In the genomic region with DNA sequence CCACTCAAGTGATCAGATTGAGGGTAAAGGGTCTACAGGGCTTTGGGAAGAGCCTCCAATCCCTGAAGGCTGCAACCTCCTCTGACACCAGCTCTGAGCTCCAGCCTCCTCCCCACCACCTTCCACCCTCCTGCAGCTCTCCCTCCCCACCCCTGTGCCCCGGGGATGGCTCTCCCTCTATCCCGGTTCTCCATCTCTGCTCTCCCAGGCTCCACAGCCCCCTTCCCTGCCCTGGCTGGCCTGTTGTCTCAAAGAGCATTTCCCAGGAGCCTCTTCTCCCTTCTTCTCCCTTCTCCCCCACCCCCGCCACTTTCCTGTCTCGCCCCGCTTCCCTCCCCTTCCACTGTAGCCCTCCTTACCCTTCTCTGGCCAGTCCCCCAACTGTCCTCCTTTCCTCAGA, we compare ENCODE assay signal across 14 cellular contexts. TPM values are rescaled to one million over a fixed set of nuclear protein-coding genes. Genes with fewer than 3 reads are reported as not detected.
A peak's percentile ranks its signal among the peaks of the same experiment; 100 is the strongest.
DNase-seq lines count a peak whose midpoint lies in the region; ATAC-seq and TF ChIP-seq lines count a peak whose summit lies in the region.
"Had no signal": no experiment of that assay in that cellular context is flagged by ENCODE, and none has a peak within 500 bp of the region (broad histone marks: within the 10 kb centered on the region; RNA-seq: fewer than 3 reads in every experiment).

No MANE protein-coding gene starts in this region.

- H3K36me3 ChIP-seq in iPS-15b (ENCODE audit: control insufficient read depth, insufficient read depth, low read length), result no peaks in the 10 kb centered on the region
- H3K36me3 ChIP-seq: ascending aorta, ovary, vagina had no signal

- no peaks in the 10 kb centered on the region for H3K36me3 Mint-ChIP-seq in progenitor cell of endocrine pancreas (ENCODE audit: insufficient read depth)
- H3K36me3 Mint-ChIP-seq in effector memory CD8-positive, alpha-beta T cell (ENCODE audit: insufficient read depth), result peaks cover 3% of the 10 kb centered on the region

- no peak for ATAC-seq in effector memory CD8-positive, alpha-beta T cell (replicated peaks)
- no peak for ATAC-seq in HG03095 (IDR thresholded peaks at IDR 0.05; ENCODE audit: unreplicated experiment)
- ATAC-seq: left colon had no signal

- H3K4me3 ChIP-seq in iPS-15b (ENCODE audit: low read depth, low read length) (peak overlapping the region; percentile 41), foreskin fibroblast (ENCODE audit: low read depth in 1 of 2, low read length in 2 of 2) (no peak overlapping the region)
- H3K4me3 ChIP-seq: ascending aorta, ovary had no signal

- H3K9ac ChIP-seq in iPS-15b (ENCODE audit: low read depth, low read length), result no peak overlapping the region

- TF ChIP-seq CTCF in progenitor cell of endocrine pancreas (IDR thresholded peaks at IDR 0.05; ENCODE audit: unreplicated experiment) (no peak), foreskin fibroblast (IDR thresholded peaks at IDR 0.05; ENCODE audit: low read depth, low read length) (no peak)

- H3K4me1 ChIP-seq in iPS-15b (ENCODE audit: control insufficient read depth, insufficient read depth, low read length), result peaks cover 9% of the 10 kb centered on the region

- in situ Hi-C loops in G401 (cut with HindIII; ENCODE audit: low sequenced_read_pairs), result no loop called here

- no peak overlapping the region for H3K4me3 Mint-ChIP-seq in progenitor cell of endocrine pancreas (ENCODE audit: low read depth)
- no peak overlapping the region for H3K4me3 Mint-ChIP-seq in effector memory CD8-positive, alpha-beta T cell
- H3K4me3 Mint-ChIP-seq: activated CD4-positive, alpha-beta T cell treated with anti-CD3 and anti-CD28 coated beads, Interleukin-2, amount 10 ng/mL, durations not matched to agents 7 days and 5 days had no signal

- no peaks in the 10 kb centered on the region for H3K9me3 ChIP-seq in iPS-15b (ENCODE audit: control insufficient read depth, insufficient read depth, low read length)
- H3K9me3 ChIP-seq: ascending aorta, ovary, vagina had no signal

- peaks cover 33% of the 10 kb centered on the region for H3K4me1 Mint-ChIP-seq in progenitor cell of endocrine pancreas (ENCODE audit: low read depth)
- H3K4me1 Mint-ChIP-seq in effector memory CD8-positive, alpha-beta T cell (ENCODE audit: low read depth in 2 of 2), result peaks cover under 1 to 7% of the 10 kb centered on the region in 2 donors

- no peaks in the 10 kb centered on the region for H3K27me3 Mint-ChIP-seq in progenitor cell of endocrine pancreas
- H3K27me3 Mint-ChIP-seq in effector memory CD8-positive, alpha-beta T cell, result peaks cover 0 to 31% of the 10 kb centered on the region in 2 donors

- peaks cover 18% of the 10 kb centered on the region for H3K27me3 ChIP-seq in iPS-15b (ENCODE audit: control insufficient read depth, insufficient read depth, low read length)
- H3K27me3 ChIP-seq: ascending aorta, ovary, vagina had no signal

- peak overlapping the region; percentile 49 for H3K27ac Mint-ChIP-seq in progenitor cell of endocrine pancreas
- no peak overlapping the region for H3K27ac Mint-ChIP-seq in effector memory CD8-positive, alpha-beta T cell
- H3K27ac Mint-ChIP-seq: activated CD4-positive, alpha-beta T cell treated with anti-CD3 and anti-CD28 coated beads, Interleukin-2, amount 10 ng/mL, durations not matched to agents 7 days and 5 days had no signal

- DNase-seq in G401 (ENCODE audit: low spot score), result peak; percentile 59
- peak; percentile 29 for DNase-seq in NCI-H446 treated with DMSO at 0.1 percent for 48 hours (lab: John Stamatoyannopoulos, UW)
- no peak for DNase-seq in progenitor cell of endocrine pancreas (ENCODE audit: low spot score, unreplicated experiment)
- DNase-seq in effector memory CD8-positive, alpha-beta T cell, result no peak
- no peak for DNase-seq in foreskin fibroblast
- DNase-seq: activated CD4-positive, alpha-beta T cell treated with anti-CD3 and anti-CD28 coated beads, Interleukin-2, amount 10 ng/mL, durations not matched to agents 7 days and 5 days; Calu3; left colon; NCI-H1092; ovary had no signal

- no peaks in the 10 kb centered on the region for H3K9me3 Mint-ChIP-seq in progenitor cell of endocrine pancreas (ENCODE audit: low read depth)
- no peaks in the 10 kb centered on the region for H3K9me3 Mint-ChIP-seq in effector memory CD8-positive, alpha-beta T cell
- H3K9me3 Mint-ChIP-seq: activated CD4-positive, alpha-beta T cell treated with anti-CD3 and anti-CD28 coated beads, Interleukin-2, amount 10 ng/mL, durations not matched to agents 7 days and 5 days had no signal

RNA-seq across cellular contexts. Expression of gene PLEKHA6, which starts 1.1 kb away (rescaled TPM):
- total RNA-seq in G401 (2014; rRNA removed; shearing (Covaris generic)), result not detected in 2 replicates
- 66.9 and 71.5 TPM in 2 replicates for total RNA-seq in progenitor cell of endocrine pancreas
- total RNA-seq: activated CD4-positive, alpha-beta T cell treated with anti-CD3 and anti-CD28 coated beads, Interleukin-2, amount 10 ng/mL, durations not matched to agents 7 days and 5 days had no signal

RNA-seq across cellular contexts. Expression of gene PPP1R15B, which starts 53.0 kb away (rescaled TPM):
- 16.4 and 30.7 TPM in 2 replicates for total RNA-seq in G401 (2014; rRNA removed; shearing (Covaris generic))
- total RNA-seq in progenitor cell of endocrine pancreas, result 42.6 and 43.3 TPM in 2 replicates

Comparison
In these comparisons a context has a peak if more than half of its experiments do, and no peak if none do; other contexts are left out.
1. DNase-seq: peak in G401 (single experiment) and NCI-H446 treated with DMSO at 0.1 percent for 48 hours (single experiment); none in progenitor cell of endocrine pancreas (single experiment), effector memory CD8-positive, alpha-beta T cell (0 of 3) and foreskin fibroblast (0 of 2).
2. RNA of gene PLEKHA6, which starts 1.1 kb away (total RNA-seq): 66.9 to 71.5 TPM in progenitor cell of endocrine pancreas; not detected in G401; every median in the first group is over 10 times any median in the second.